8 cellular contexts compared by ENCODE assay signal in the genomic region with DNA sequence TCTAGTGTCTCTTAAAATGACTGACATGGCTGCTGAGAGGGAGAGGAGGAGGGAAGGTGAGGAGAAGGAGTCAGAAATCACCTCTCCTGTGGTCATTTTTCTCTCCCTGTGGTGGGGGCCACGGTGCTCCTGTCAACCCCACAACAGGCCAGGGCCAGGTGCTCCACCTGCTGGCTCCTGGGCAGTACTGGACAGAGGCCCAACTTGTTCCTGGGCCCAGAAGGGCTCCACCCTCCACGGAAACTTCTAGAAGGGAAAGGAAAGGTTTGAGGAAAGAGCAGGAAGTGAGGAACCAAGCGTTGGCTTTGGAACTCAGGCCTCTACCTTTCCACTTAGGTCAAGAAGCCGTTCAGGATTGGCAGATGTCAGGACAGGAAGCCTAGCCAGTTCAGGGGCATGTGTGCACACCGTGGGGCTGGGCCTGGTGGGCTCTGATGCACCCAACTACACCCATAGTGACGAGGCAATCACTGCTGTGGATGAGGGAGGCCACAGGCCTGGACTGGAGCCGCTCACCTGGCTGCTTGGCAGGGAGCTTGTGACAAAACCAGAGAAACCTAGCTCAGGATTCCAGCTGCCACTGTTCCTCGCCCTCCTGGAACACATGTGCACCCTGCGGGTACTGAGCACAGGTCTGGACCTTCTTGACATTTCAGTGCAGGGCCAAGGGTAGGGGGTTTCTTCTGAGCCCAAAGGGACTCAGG. TPM values are rescaled to one million over a fixed set of nuclear protein-coding genes. Genes with fewer than 3 reads are reported as not detected.
DNase-seq lines count a peak whose midpoint lies in the region; ATAC-seq, FAIRE-seq and TF ChIP-seq lines count a peak whose summit lies in the region.

No MANE protein-coding gene starts in this region.

- no peaks in the 10 kb centered on the region for H3K36me3 ChIP-seq in kidney (ENCODE audit: control insufficient read depth in 1 of 2, insufficient read depth in 2 of 2, low read length in 2 of 2)

- H3K9me3 ChIP-seq in kidney (ENCODE audit: control insufficient read depth in 1 of 2, low read length in 2 of 2), result no peaks in the 10 kb centered on the region

- peaks cover 4% of the 10 kb centered on the region for H3K27me3 Mint-ChIP-seq in activated CD4-positive, alpha-beta memory T cell treated with anti-CD3 and anti-CD28 coated beads for 36 hours

- TF ChIP-seq CTCF in kidney (IDR thresholded peaks at IDR 0.05; ENCODE audit: borderline replicate concordance, extremely low read depth, insufficient read depth) (peak; percentile 61), coronary artery (IDR thresholded peaks at IDR 0.05) (no peak)

- no peaks in the 10 kb centered on the region for H3K4me1 Mint-ChIP-seq in activated CD4-positive, alpha-beta memory T cell treated with anti-CD3 and anti-CD28 coated beads for 36 hours (ENCODE audit: low read depth)

- no peak overlapping the region for H3K27ac Mint-ChIP-seq in activated CD4-positive, alpha-beta memory T cell treated with anti-CD3 and anti-CD28 coated beads for 36 hours

- H3K4me3 ChIP-seq in kidney (ENCODE audit: low read length in 2 of 2) (no peak overlapping the region), coronary artery (no peak overlapping the region)

- H3K9ac ChIP-seq in kidney (ENCODE audit: low read length in 2 of 2), result no peak overlapping the region

- H3K9me3 Mint-ChIP-seq in activated CD4-positive, alpha-beta memory T cell treated with anti-CD3 and anti-CD28 coated beads for 36 hours, result no peaks in the 10 kb centered on the region

- H3K4me3 Mint-ChIP-seq in activated CD4-positive, alpha-beta memory T cell treated with anti-CD3 and anti-CD28 coated beads for 36 hours, result no peak overlapping the region

- H3K36me3 Mint-ChIP-seq in activated CD4-positive, alpha-beta memory T cell treated with anti-CD3 and anti-CD28 coated beads for 36 hours, result no peaks in the 10 kb centered on the region

- intact Hi-C loops in activated CD4-positive, alpha-beta memory T cell treated with anti-CD3 and anti-CD28 coated beads for 36 hours (cut with micrococcal nuclease), result no loop called here
- intact Hi-C loops in kidney (cut with DNase I), result no loop called here

- CTCF ChIA-PET in HEK293T (lab: Yijun Ruan, JAX), result interaction anchor here (0.5 kb wide), 1 partner anchor 8 kb away, joined by 3 read pairs; no protein-coding TSS in a partner anchor
- CTCF ChIA-PET in activated CD4-positive, alpha-beta memory T cell treated with anti-CD3 and anti-CD28 coated beads for 36 hours (lab: Charles Lee), result interaction anchor here (0.6 kb wide), 1 partner anchor 33 kb away, joined by 3 read pairs; no protein-coding TSS in a partner anchor

- DNase-seq in Caki2 (ENCODE audit: low read depth) (peak; percentile 26), HEK293T (ENCODE audit: extremely low spot score) (peak; percentile 63), kidney (no peak), coronary artery (ENCODE audit: low spot score) (no peak), T-helper 9 cell (no peak)
- DNase-seq in activated CD4-positive, alpha-beta memory T cell treated with anti-CD3 and anti-CD28 coated beads for 36 hours, result peak; percentile 47

- H3K27ac ChIP-seq in kidney (ENCODE audit: low read depth in 2 of 2, low read length in 2 of 2), result no peak overlapping the region
- H3K27ac ChIP-seq in coronary artery, result no peak overlapping the region

- no peak for FAIRE-seq in kidney (lab: Jason Lieb, UNC)

- no peaks in the 10 kb centered on the region for H3K4me1 ChIP-seq in kidney (ENCODE audit: control insufficient read depth in 1 of 2, insufficient read depth in 1 of 2, low read depth in 1 of 2, low read length in 2 of 2)

- ATAC-seq in GM18520 (IDR thresholded peaks at IDR 0.05; ENCODE audit: unreplicated experiment) (no peak), GM21447 (IDR thresholded peaks at IDR 0.05; ENCODE audit: unreplicated experiment) (no peak)

- POLR2A ChIA-PET in HEK293T (lab: Yijun Ruan, JAX), result interaction anchor here (2.3 kb wide), 1 partner anchor 12 kb away, joined by 6 read pairs; no protein-coding TSS in a partner anchor
- POLR2A ChIA-PET in activated CD4-positive, alpha-beta memory T cell treated with anti-CD3 and anti-CD28 coated beads for 36 hours (lab: Charles Lee), result no interaction called here

- in situ Hi-C loops in Caki2 (cut with HindIII; ENCODE audit: low pct_unique_long_range_greater_than_20kb, low sequenced_read_pairs), result no loop called here

TF ChIP-seq in HEK293T, 16 proteins besides CTCF, POLR2A, EP300 and RAD21:
- TF ChIP-seq TARDBP (IDR thresholded peaks at IDR 0.05), result no peak
- TF ChIP-seq FOXA1 (IDR thresholded peaks at IDR 0.05), result no peak
- no peak for TF ChIP-seq SP1 (IDR thresholded peaks at IDR 0.05)
- TF ChIP-seq FOXM1 (IDR thresholded peaks at IDR 0.05; ENCODE audit: borderline replicate concordance), result no peak
- TF ChIP-seq BHLHE40 (IDR thresholded peaks at IDR 0.05; ENCODE audit: borderline replicate concordance), result no peak
- TF ChIP-seq ARNT (IDR thresholded peaks at IDR 0.05), result no peak
- TF ChIP-seq CTBP1 (IDR thresholded peaks at IDR 0.05; ENCODE audit: borderline replicate concordance), result no peak
- TF ChIP-seq NFRKB (IDR thresholded peaks at IDR 0.05), result no peak
- TF ChIP-seq LEF1 (IDR thresholded peaks at IDR 0.05; ENCODE audit: borderline replicate concordance), result no peak
- no peak for TF ChIP-seq ELF4 (IDR thresholded peaks at IDR 0.05)
- TF ChIP-seq FOXK2 (IDR thresholded peaks at IDR 0.05), result no peak
- TF ChIP-seq SUZ12 (IDR thresholded peaks at IDR 0.05), result no peak
- no peak for TF ChIP-seq L3MBTL2 (conservative IDR thresholded peaks at IDR 0.05)
- no peak for TF ChIP-seq ZNF384 (IDR thresholded peaks at IDR 0.05)
- no peak for TF ChIP-seq HDGF (IDR thresholded peaks at IDR 0.05; ENCODE audit: borderline replicate concordance)
- TF ChIP-seq, protein P1, sequence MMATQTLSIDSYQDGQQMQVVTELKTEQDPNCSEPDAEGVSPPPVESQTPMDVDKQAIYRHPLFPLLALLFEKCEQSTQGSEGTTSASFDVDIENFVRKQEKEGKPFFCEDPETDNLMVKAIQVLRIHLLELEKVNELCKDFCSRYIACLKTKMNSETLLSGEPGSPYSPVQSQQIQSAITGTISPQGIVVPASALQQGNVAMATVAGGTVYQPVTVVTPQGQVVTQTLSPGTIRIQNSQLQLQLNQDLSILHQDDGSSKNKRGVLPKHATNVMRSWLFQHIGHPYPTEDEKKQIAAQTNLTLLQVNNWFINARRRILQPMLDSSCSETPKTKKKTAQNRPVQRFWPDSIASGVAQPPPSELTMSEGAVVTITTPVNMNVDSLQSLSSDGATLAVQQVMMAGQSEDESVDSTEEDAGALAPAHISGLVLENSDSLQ (IDR thresholded peaks at IDR 0.05), result no peak

RNA-seq across cellular contexts. Expression of gene WNT3, which starts 36.1 kb away (rescaled TPM):
- 4.0 and 4.5 TPM in 2 replicates for total RNA-seq in Caki2 (2014; rRNA removed; shearing (Covaris generic); ENCODE audit: low replicate concordance)
- total RNA-seq in activated CD4-positive, alpha-beta memory T cell treated with anti-CD3 and anti-CD28 coated beads for 36 hours, result under 1 TPM; 0.12 to 0.19 TPM
- total RNA-seq in kidney, result 0.38 TPM
- 1.3 TPM for polyA plus RNA-seq in kidney (ENCODE audit: insufficient read depth, low read depth, low replicate concordance)

Comparison
In these comparisons a context has a peak if more than half of its experiments do, and no peak if none do; other contexts are left out.
1. DNase-seq: peak in Caki2 (single experiment), HEK293T (single experiment) and activated CD4-positive, alpha-beta memory T cell treated with anti-CD3 and anti-CD28 coated beads for 36 hours (single experiment); none in kidney (single experiment), coronary artery (single experiment) and T-helper 9 cell (single experiment).